23 cellular contexts compared by ENCODE assay signal in genomic region chr20:19967441-19967840, GRCh38. TPM values are rescaled to one million over a fixed set of nuclear protein-coding genes. Genes with fewer than 3 reads are reported as not detected.
A peak's percentile ranks its signal among the peaks of the same experiment; 100 is the strongest.
DNase-seq lines count a peak whose midpoint lies in the region; ATAC-seq and TF ChIP-seq lines count a peak whose summit lies in the region.
"Had no signal": no experiment of that assay in that cellular context is flagged by ENCODE, and none has a peak within 500 bp of the region (broad histone marks: within the 10 kb centered on the region; RNA-seq: fewer than 3 reads in every experiment).

No MANE protein-coding gene starts in this region.

- peaks cover 0 to 3% (median 0%) of the 10 kb centered on the region in 4 donors for H3K36me3 ChIP-seq in right lobe of liver

- peaks cover 2 to 33% (median 19%) of the 10 kb centered on the region in 4 donors for H3K4me1 ChIP-seq in right lobe of liver

- WGBS in right lobe of liver (ENCODE audit: insufficient coverage, low coverage, low lambda C conversion rate, missing lambda C conversion rate), result 37% methylated on average over 5 of the region's 5 CpGs

- TF ChIP-seq POLR2A in right lobe of liver (IDR thresholded peaks at IDR 0.05) (no peak), erythroblast (IDR thresholded peaks at IDR 0.05; ENCODE audit: low read length) (no peak)

- H3K27me3 ChIP-seq in right lobe of liver, result no peaks in the 10 kb centered on the region
- H3K27me3 ChIP-seq: BLaER1 treated with 17β-estradiol and CSF1 and Interleukin-3, amounts not matched to agents 10 nM and 100 nM; SJSA1 had no signal

- intact Hi-C loops in Right ventricle myocardium superior (cut with DNase I), result no loop called here
- intact Hi-C loops in cardiac septum (cut with DNase I), result no loop called here
- intact Hi-C loops in right lobe of liver (cut with DNase I), result no loop called here

- H3K27ac ChIP-seq in VCaP (peak overlapping the region; percentile 84), right lobe of liver (no peak overlapping the region)
- H3K27ac ChIP-seq: BLaER1 treated with 17β-estradiol and CSF1 and Interleukin-3, amounts not matched to agents 10 nM and 100 nM; HL-60; SJSA1 had no signal

- TF ChIP-seq CTCF in VCaP (conservative IDR thresholded peaks at IDR 0.05), result no peak
- no peak for TF ChIP-seq CTCF in right lobe of liver (IDR thresholded peaks at IDR 0.05)

- ATAC-seq in Right ventricle myocardium superior (ENCODE audit: poor library complexity) (peak; percentile 48), right lobe of liver (peak in 3 of 4 donors; percentile 4 to 63 (median 52)), GM19397 (IDR thresholded peaks at IDR 0.05; ENCODE audit: unreplicated experiment) (no peak)
- ATAC-seq: A549, HCT116, PC-3, T-cell had no signal

- no peaks in the 10 kb centered on the region for H3K9me3 ChIP-seq in right lobe of liver
- H3K9me3 ChIP-seq: A549; BLaER1 treated with 17β-estradiol and CSF1 and Interleukin-3, amounts not matched to agents 10 nM and 100 nM; Caco-2; SJSA1 had no signal

- no peak overlapping the region for H3K4me3 ChIP-seq in right lobe of liver
- H3K4me3 ChIP-seq: A549; BLaER1 treated with 17β-estradiol and CSF1 and Interleukin-3, amounts not matched to agents 10 nM and 100 nM; SJSA1 had no signal

- DNase-seq in Right ventricle myocardium superior (no peak), cardiac septum (ENCODE audit: low spot score) (no peak), NCI-H146 (lab: John Stamatoyannopoulos, UW) (peak; percentile 27), right lobe of liver (no peak), HuH-7.5 (ENCODE audit: low spot score) (no peak), erythroblast (lab: John Stamatoyannopoulos, UW) (no peak)
- DNase-seq: AML-193; Caco-2; CD4-positive, alpha-beta memory T cell; Karpas-422; NCI-H1092; NCI-H187 treated with DMSO at 0.1 percent for 48 hours; NCI-H526 treated with DMSO at 0.1 percent for 48 hours; NK-92 treated with Interleukin-12 subunit alpha and Interleukin-12 subunit beta, amount 100 ng/mL, for 24 hours; PC-3; T-cell had no signal

RNA-seq across cellular contexts. Expression of gene NAA20, which starts 49.7 kb away (rescaled TPM):
- 59.2 TPM for total RNA-seq in Right ventricle myocardium superior
- 63.4 TPM for total RNA-seq in cardiac septum
- 10 to 100 TPM; 34.0 to 48.0 (median 41.7) TPM for total RNA-seq in right lobe of liver
